In genomic region chr4:127782275-127783025, GRCh38 we compare ENCODE assay signal across 1 cellular context.
TF ChIP-seq lines count a peak whose summit lies in the region.

Gene HSPA4L (plus strand): TSS chr4:127782322. CDS start chr4:127782551, 229 bp downstream.

TF ChIP-seq in K562, 482 proteins besides CTCF, POLR2A, EP300 and RAD21 (continued from another document and continues in another):
- TF ChIP-seq MXD1 (CRISPR knock-in tag; IDR thresholded peaks at IDR 0.05; ENCODE audit: borderline replicate concordance, poor library complexity, severe bottlenecking) (no peak), ZC3H4 (CRISPR knock-in tag; IDR thresholded peaks at IDR 0.05; ENCODE audit: borderline replicate concordance) (peak; percentile 64; the same call in 1 of the 2 replicates), ZNF263 (CRISPR knock-in tag; IDR thresholded peaks at IDR 0.05; ENCODE audit: borderline replicate concordance) (peak; percentile 37), SMAD4 (CRISPR knock-in tag; conservative IDR thresholded peaks at IDR 0.05) (0 out of 2 replicates have a peak, but pooled peaks have one; percentile 2), KAT7 (CRISPR knock-in tag; IDR thresholded peaks at IDR 0.05; ENCODE audit: borderline replicate concordance) (peak; percentile 86; the same call in 1 of the 2 replicates), ARID3A (IDR thresholded peaks at IDR 0.05; ENCODE audit: borderline replicate concordance, low read depth, low read length) (no peak), NCOA6 (IDR thresholded peaks at IDR 0.05) (no peak), SMAD3 (CRISPR knock-in tag; conservative IDR thresholded peaks at IDR 0.05) (no peak), ETV6 (IDR thresholded peaks at IDR 0.05; ENCODE audit: borderline replicate concordance in 1 of 2, low read depth in 2 of 2, low read length in 1 of 2) (no peak), ETV6 (CRISPR knock-in tag; IDR thresholded peaks at IDR 0.05; ENCODE audit: borderline replicate concordance) (no peak), YY1 (IDR thresholded peaks at IDR 0.05; ENCODE audit: borderline replicate concordance in 1 of 3, control insufficient read depth in 1 of 3, extremely low read depth in 1 of 3, insufficient read depth in 3 of 3, insufficient read length in 1 of 3, insufficient replicate concordance in 2 of 3, low read depth in 1 of 3, low read length in 2 of 3) (peak in 1 of 3 experiments; percentile 2), CBFB (CRISPR knock-in tag; IDR thresholded peaks at IDR 0.05) (peak; percentile 89), ZNF140 (CRISPR knock-in tag; IDR thresholded peaks at IDR 0.05) (no peak), ZNF780A (CRISPR knock-in tag; IDR thresholded peaks at IDR 0.05) (no peak), ZNF354B (CRISPR knock-in tag; IDR thresholded peaks at IDR 0.05) (no peak), GTF2A2 (tag; IDR thresholded peaks at IDR 0.05) (no peak), PBX2 (CRISPR knock-in tag; IDR thresholded peaks at IDR 0.05; ENCODE audit: low read depth) (no peak), PBX2 (tag; conservative IDR thresholded peaks at IDR 0.05; ENCODE audit: low read depth) (no peak), BACH1 (tag; IDR thresholded peaks at IDR 0.05) (no peak), SMARCA4 (IDR thresholded peaks at IDR 0.05) (no peak; the same call in 1 of the 2 replicates), ZNF740 (CRISPR knock-in tag; IDR thresholded peaks at IDR 0.05) (no peak), ZNF740 (tag; IDR thresholded peaks at IDR 0.05) (no peak), RFX5 (IDR thresholded peaks at IDR 0.05; ENCODE audit: low read depth, low read length) (no peak), SMARCA5 (IDR thresholded peaks at IDR 0.05) (peak; percentile 57; the same call in 1 of the 2 replicates), CREB1 (IDR thresholded peaks at IDR 0.05) (no peak), CREB1 (CRISPR knock-in tag; IDR thresholded peaks at IDR 0.05) (no peak; the same call in 1 of the 2 replicates), ZNF407 (IDR thresholded peaks at IDR 0.05; ENCODE audit: low read depth) (peak; percentile 41; the same call in 1 of the 2 replicates), ID3 (CRISPR knock-in tag; IDR thresholded peaks at IDR 0.05) (no peak), ID3 (tag; IDR thresholded peaks at IDR 0.05) (0 out of 2 replicates have a peak, but pooled peaks have one; percentile 33), POLR2B (IDR thresholded peaks at IDR 0.05; ENCODE audit: low read depth, partially characterized antibody) (peak; percentile 78), ELK3 (CRISPR knock-in tag; IDR thresholded peaks at IDR 0.05) (no peak), FOXP1 (CRISPR knock-in tag; IDR thresholded peaks at IDR 0.05) (0 out of 2 replicates have a peak, but pooled peaks have one; percentile 41), GATAD2A (IDR thresholded peaks at IDR 0.05) (no peak), SREBF1 (IDR thresholded peaks at IDR 0.05; ENCODE audit: borderline replicate concordance, low read depth, low read length) (no peak), MTA2 (IDR thresholded peaks at IDR 0.05; ENCODE audit: low read depth) (no peak), ZNF518B (CRISPR knock-in tag; IDR thresholded peaks at IDR 0.05) (no peak), ZNF253 (CRISPR knock-in tag; conservative IDR thresholded peaks at IDR 0.05) (no peak), ZFP91 (CRISPR knock-in tag; IDR thresholded peaks at IDR 0.05) (0 out of 2 replicates have a peak, but pooled peaks have one; percentile 8), KDM1A (IDR thresholded peaks at IDR 0.05) (no peak; a peak in 1 of 4 replicates), HDAC1 (IDR thresholded peaks at IDR 0.05) (peak in 1 of 2 experiments; percentile 75; a peak in 1 of 4 replicates), CEBPG (CRISPR knock-in tag; IDR thresholded peaks at IDR 0.05) (peak; percentile 19; the same call in 1 of the 2 replicates), CEBPG (tag; conservative IDR thresholded peaks at IDR 0.05 in 1 of 2, IDR thresholded peaks at IDR 0.05 in 1 of 2) (no peak)
